In genomic region chr11:101128571-101129202, GRCh38 we compare ENCODE assay signal across 10 cellular contexts. TPM values are rescaled to one million over a fixed set of nuclear protein-coding genes. Genes with fewer than 3 reads are reported as not detected.
A peak's percentile ranks its signal among the peaks of the same experiment; 100 is the strongest.
DNase-seq lines count a peak whose midpoint lies in the region; ATAC-seq, FAIRE-seq and TF ChIP-seq lines count a peak whose summit lies in the region.
"Had no signal": no experiment of that assay in that cellular context is flagged by ENCODE, and none has a peak within 500 bp of the region (broad histone marks: within the 10 kb centered on the region; RNA-seq: fewer than 3 reads in every experiment).

No MANE protein-coding gene starts in this region.

- H3K27me3 Mint-ChIP-seq in astrocyte (ENCODE audit: low read depth, unreplicated experiment) = peaks cover 61% of the 10 kb centered on the region
- peaks cover 32% of the 10 kb centered on the region for H3K27me3 Mint-ChIP-seq in activated T-helper 17 cell treated with anti-CD3 and anti-CD28 coated beads, Interleukin-2, amount 50 U/mL, for 72 hours
- H3K27me3 Mint-ChIP-seq in activated T-cell treated with anti-CD3 and anti-CD28 coated beads, Interleukin-2, amount 50 U/mL, for 4 hours (ENCODE audit: low read depth) = peaks cover 33% of the 10 kb centered on the region

- peak in 2 of 4 donors; percentile 15 to 19 for ATAC-seq in psoas muscle
- no peak for ATAC-seq in activated T-helper 17 cell treated with anti-CD3 and anti-CD28 coated beads, Interleukin-2, amount 50 U/mL, for 72 hours (replicated peaks)
- no peak for ATAC-seq in activated T-cell treated with anti-CD3 and anti-CD28 coated beads, Interleukin-2, amount 50 U/mL, for 4 hours
- no peak for ATAC-seq in GM21447 (IDR thresholded peaks at IDR 0.05; ENCODE audit: unreplicated experiment)

- H3K36me3 Mint-ChIP-seq in astrocyte (ENCODE audit: low read depth, unreplicated experiment) = no peaks in the 10 kb centered on the region
- no peaks in the 10 kb centered on the region for H3K36me3 Mint-ChIP-seq in activated T-helper 17 cell treated with anti-CD3 and anti-CD28 coated beads, Interleukin-2, amount 50 U/mL, for 72 hours (ENCODE audit: low read depth)
- H3K36me3 Mint-ChIP-seq in activated T-cell treated with anti-CD3 and anti-CD28 coated beads, Interleukin-2, amount 50 U/mL, for 4 hours (ENCODE audit: insufficient read depth) = no peaks in the 10 kb centered on the region

- no peak overlapping the region for H3K27ac Mint-ChIP-seq in astrocyte (ENCODE audit: unreplicated experiment)
- no peak overlapping the region for H3K27ac Mint-ChIP-seq in activated T-helper 17 cell treated with anti-CD3 and anti-CD28 coated beads, Interleukin-2, amount 50 U/mL, for 72 hours
- H3K27ac Mint-ChIP-seq: activated T-helper 1 cell treated with anti-CD3 and anti-CD28 coated beads, Interleukin-12 subunit alpha, Interleukin-12 subunit beta, Interleukin-2, Interleukin-4 antibody, amounts not matched to agents 30 ng/mL and 10 ng/mL and 1 ng/mL, durations not matched to agents 14 hours and 24 hours and 36 hours had no signal

- H3K27ac ChIP-seq in astrocyte (ENCODE audit: low read depth, low read length) = no peak overlapping the region
- no peak overlapping the region for H3K27ac ChIP-seq in iPS-20b (ENCODE audit: low read length)
- H3K27ac ChIP-seq in psoas muscle = no peak overlapping the region

- intact Hi-C loops in psoas muscle (cut with DNase I) = no loop called here

- H3K9ac ChIP-seq in astrocyte (ENCODE audit: low read length) (no peak overlapping the region), iPS-20b (ENCODE audit: low read depth, low read length) (no peak overlapping the region)

- H3K4me3 ChIP-seq in GM06990 (replicated peaks; ENCODE audit: low read depth, low read length) = no peak overlapping the region
- no peak overlapping the region for H3K4me3 ChIP-seq in astrocyte (ENCODE audit: insufficient read depth, low read depth, low read length)
- H3K4me3 ChIP-seq in iPS-20b (ENCODE audit: low read length) = peak overlapping the region; percentile 82
- H3K4me3 ChIP-seq in psoas muscle = peak overlapping the region; percentile 64

- H3K27me3 ChIP-seq in GM06990 (replicated peaks; ENCODE audit: control insufficient read depth, insufficient read depth, low read length) = no peaks in the 10 kb centered on the region
- H3K27me3 ChIP-seq in astrocyte (ENCODE audit: insufficient read depth, low read length) = peaks cover 57% of the 10 kb centered on the region
- peaks cover 86% of the 10 kb centered on the region for H3K27me3 ChIP-seq in iPS-20b (ENCODE audit: insufficient read depth, low read length)
- peaks cover 6 to 66% (median 17%) of the 10 kb centered on the region in 3 donors for H3K27me3 ChIP-seq in psoas muscle (ENCODE audit: insufficient read depth in 3 of 3, low read length in 2 of 3)

- 0 to 2% (median 2%) methylated on average over 36 to 38 of the region's 38 CpGs for WGBS in psoas muscle, 3 donors

- no peaks in the 10 kb centered on the region for H4K20me1 ChIP-seq in astrocyte (ENCODE audit: insufficient read depth, low read length)

- H3K4me3 Mint-ChIP-seq in astrocyte (ENCODE audit: unreplicated experiment) = peak overlapping the region; percentile 67
- no peak overlapping the region for H3K4me3 Mint-ChIP-seq in activated T-helper 17 cell treated with anti-CD3 and anti-CD28 coated beads, Interleukin-2, amount 50 U/mL, for 72 hours
- H3K4me3 Mint-ChIP-seq in activated T-cell treated with anti-CD3 and anti-CD28 coated beads, Interleukin-2, amount 50 U/mL, for 4 hours = no peak overlapping the region
- H3K4me3 Mint-ChIP-seq: activated T-helper 1 cell treated with anti-CD3 and anti-CD28 coated beads, Interleukin-12 subunit alpha, Interleukin-12 subunit beta, Interleukin-2, Interleukin-4 antibody, amounts not matched to agents 30 ng/mL and 10 ng/mL and 1 ng/mL, durations not matched to agents 14 hours and 24 hours and 36 hours had no signal

- peak overlapping the region; percentile 11 for H2AFZ ChIP-seq in astrocyte (ENCODE audit: low read depth, low read length)

- DNase-seq in GM06990 (ENCODE audit: extremely low read depth, insufficient read length) (peak; percentile 3), astrocyte (ENCODE audit: low read depth) (no peak), psoas muscle (peak; percentile 16 to 52), GM19238 (ENCODE audit: insufficient read length, low spot score) (no peak)
- no peak for DNase-seq in activated T-cell treated with anti-CD3 and anti-CD28 coated beads, Interleukin-2, amount 50 U/mL, for 4 hours

- H3K36me3 ChIP-seq in GM06990 (ENCODE audit: control insufficient read depth, insufficient read depth, low read length) (no peaks in the 10 kb centered on the region), astrocyte (ENCODE audit: insufficient read depth, low read length) (no peaks in the 10 kb centered on the region), iPS-20b (ENCODE audit: insufficient read depth, low read depth, low read length) (no peaks in the 10 kb centered on the region), psoas muscle (ENCODE audit: insufficient read depth in 1 of 2, low read depth in 1 of 2) (no peaks in the 10 kb centered on the region)

- FAIRE-seq in astrocyte (lab: Jason Lieb, UNC) = no peak

- H3K79me2 ChIP-seq in astrocyte (ENCODE audit: insufficient read depth, low read length) = no peaks in the 10 kb centered on the region

- H3K9me3 ChIP-seq in astrocyte (ENCODE audit: insufficient read depth, low read depth, low read length) (no peaks in the 10 kb centered on the region), iPS-20b (ENCODE audit: insufficient read depth, low read depth, low read length) (no peaks in the 10 kb centered on the region), psoas muscle (no peaks in the 10 kb centered on the region)

- peaks cover 2% of the 10 kb centered on the region for H3K4me1 Mint-ChIP-seq in astrocyte (ENCODE audit: low read depth, unreplicated experiment)
- H3K4me1 Mint-ChIP-seq in activated T-helper 17 cell treated with anti-CD3 and anti-CD28 coated beads, Interleukin-2, amount 50 U/mL, for 72 hours = no peaks in the 10 kb centered on the region
- H3K4me1 Mint-ChIP-seq in activated T-cell treated with anti-CD3 and anti-CD28 coated beads, Interleukin-2, amount 50 U/mL, for 4 hours (ENCODE audit: low read depth) = peaks cover 3% of the 10 kb centered on the region

- H3K4me1 ChIP-seq in astrocyte (ENCODE audit: insufficient read depth, low read length) (no peaks in the 10 kb centered on the region), iPS-20b (ENCODE audit: insufficient read depth, low read length) (peaks cover 3% of the 10 kb centered on the region; the same call in 1 of the 2 replicates), psoas muscle (no peaks in the 10 kb centered on the region)

- H3K4me2 ChIP-seq in astrocyte (ENCODE audit: low read length) = peak overlapping the region; percentile 83

- TF ChIP-seq CTCF in GM06990 (IDR thresholded peaks at IDR 0.05; ENCODE audit: insufficient read depth, low read length, poor library complexity, severe bottlenecking) = no peak
- no peak for TF ChIP-seq CTCF in astrocyte (IDR thresholded peaks at IDR 0.05; ENCODE audit: insufficient read depth, low read depth, low read length)
- TF ChIP-seq CTCF in psoas muscle (IDR thresholded peaks at IDR 0.05) = no peak

- H3K9me3 Mint-ChIP-seq in astrocyte (ENCODE audit: unreplicated experiment) = peaks cover 3% of the 10 kb centered on the region
- H3K9me3 Mint-ChIP-seq in activated T-helper 17 cell treated with anti-CD3 and anti-CD28 coated beads, Interleukin-2, amount 50 U/mL, for 72 hours = peaks cover 5% of the 10 kb centered on the region
- H3K9me3 Mint-ChIP-seq in activated T-cell treated with anti-CD3 and anti-CD28 coated beads, Interleukin-2, amount 50 U/mL, for 4 hours = peaks cover under 1% of the 10 kb centered on the region
- H3K9me3 Mint-ChIP-seq: activated T-helper 1 cell treated with anti-CD3 and anti-CD28 coated beads, Interleukin-12 subunit alpha, Interleukin-12 subunit beta, Interleukin-2, Interleukin-4 antibody, amounts not matched to agents 30 ng/mL and 10 ng/mL and 1 ng/mL, durations not matched to agents 14 hours and 24 hours and 36 hours had no signal

RNA-seq across cellular contexts. Expression of gene PGR, which starts 0.9 kb away (rescaled TPM):
- total RNA-seq in astrocyte (0.17 and 0.18 TPM in 2 replicates), psoas muscle (1 to 10 TPM in 2 of 4 donors, under 1 TPM in 2; 0.23 to 2.4 (median 1.2) TPM)
- polyA plus RNA-seq in psoas muscle = under 1 TPM; 0.01 to 0.25 (median 0.07) TPM
- not detected for total RNA-seq in activated T-helper 17 cell treated with anti-CD3 and anti-CD28 coated beads, Interleukin-2, amount 50 U/mL, for 72 hours
- total RNA-seq in activated T-cell treated with anti-CD3 and anti-CD28 coated beads, Interleukin-2, amount 50 U/mL, for 4 hours = under 1 TPM in 2 of 3 donors, not detected in 1; 0.03 to 0.05 TPM
- total RNA-seq: activated T-helper 1 cell treated with anti-CD3 and anti-CD28 coated beads, Interleukin-12 subunit alpha, Interleukin-12 subunit beta, Interleukin-2, Interleukin-4 antibody, amounts not matched to agents 30 ng/mL and 10 ng/mL and 1 ng/mL, durations not matched to agents 14 hours and 24 hours and 36 hours; SK-MEL-5 had no signal

Comparison
In these comparisons a context has a peak if more than half of its experiments do, and no peak if none do; other contexts are left out.
1. DNase-seq: peak in GM06990 (single experiment) and psoas muscle (2 of 2); none in astrocyte (single experiment), GM19238 (single experiment) and activated T-cell treated with anti-CD3 and anti-CD28 coated beads, Interleukin-2, amount 50 U/mL, for 4 hours (single experiment).
2. H3K4me3 ChIP-seq: peak in iPS-20b (single experiment) and psoas muscle (single experiment); none in GM06990 (single experiment) and astrocyte (single experiment).